In genomic region chr14:88829188-88829587, GRCh38 we compare ENCODE assay signal across 1 cellular context.
TF ChIP-seq lines count a peak whose summit lies in the region.

No MANE protein-coding gene starts in this region.

TF ChIP-seq in SK-N-SH treated with all-trans-retinoic acid at 6 μM for 48 hours, 23 proteins besides CTCF, POLR2A, EP300 and RAD21 (continued from another document):
- TF ChIP-seq, protein P1, sequence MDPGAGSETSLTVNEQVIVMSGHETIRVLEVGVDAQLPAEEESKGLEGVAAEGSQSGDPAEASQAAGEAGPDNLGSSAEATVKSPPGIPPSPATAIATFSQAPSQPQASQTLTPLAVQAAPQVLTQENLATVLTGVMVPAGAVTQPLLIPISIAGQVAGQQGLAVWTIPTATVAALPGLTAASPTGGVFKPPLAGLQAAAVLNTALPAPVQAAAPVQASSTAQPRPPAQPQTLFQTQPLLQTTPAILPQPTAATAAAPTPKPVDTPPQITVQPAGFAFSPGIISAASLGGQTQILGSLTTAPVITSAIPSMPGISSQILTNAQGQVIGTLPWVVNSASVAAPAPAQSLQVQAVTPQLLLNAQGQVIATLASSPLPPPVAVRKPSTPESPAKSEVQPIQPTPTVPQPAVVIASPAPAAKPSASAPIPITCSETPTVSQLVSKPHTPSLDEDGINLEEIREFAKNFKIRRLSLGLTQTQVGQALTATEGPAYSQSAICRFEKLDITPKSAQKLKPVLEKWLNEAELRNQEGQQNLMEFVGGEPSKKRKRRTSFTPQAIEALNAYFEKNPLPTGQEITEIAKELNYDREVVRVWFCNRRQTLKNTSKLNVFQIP (CRISPR knock-in tag; IDR thresholded peaks at IDR 0.05; ENCODE audit: borderline replicate concordance, low read depth) = no peak
- TF ChIP-seq SNAI2 (CRISPR knock-in tag; IDR thresholded peaks at IDR 0.05) (no peak), ZFP3 (CRISPR knock-in tag; IDR thresholded peaks at IDR 0.05) (no peak), PPARA (CRISPR knock-in tag; IDR thresholded peaks at IDR 0.05; ENCODE audit: borderline replicate concordance) (no peak), ZC3H10 (CRISPR knock-in tag; IDR thresholded peaks at IDR 0.05) (no peak), ZNF565 (CRISPR knock-in tag; conservative IDR thresholded peaks at IDR 0.05; ENCODE audit: low read depth) (no peak), ARNTL (CRISPR knock-in tag; IDR thresholded peaks at IDR 0.05; ENCODE audit: borderline replicate concordance, low read depth) (no peak), ZFP30 (CRISPR knock-in tag; IDR thresholded peaks at IDR 0.05) (no peak), BACH2 (CRISPR knock-in tag; IDR thresholded peaks at IDR 0.05; ENCODE audit: borderline replicate concordance) (no peak)
- TF ChIP-seq, protein P2, sequence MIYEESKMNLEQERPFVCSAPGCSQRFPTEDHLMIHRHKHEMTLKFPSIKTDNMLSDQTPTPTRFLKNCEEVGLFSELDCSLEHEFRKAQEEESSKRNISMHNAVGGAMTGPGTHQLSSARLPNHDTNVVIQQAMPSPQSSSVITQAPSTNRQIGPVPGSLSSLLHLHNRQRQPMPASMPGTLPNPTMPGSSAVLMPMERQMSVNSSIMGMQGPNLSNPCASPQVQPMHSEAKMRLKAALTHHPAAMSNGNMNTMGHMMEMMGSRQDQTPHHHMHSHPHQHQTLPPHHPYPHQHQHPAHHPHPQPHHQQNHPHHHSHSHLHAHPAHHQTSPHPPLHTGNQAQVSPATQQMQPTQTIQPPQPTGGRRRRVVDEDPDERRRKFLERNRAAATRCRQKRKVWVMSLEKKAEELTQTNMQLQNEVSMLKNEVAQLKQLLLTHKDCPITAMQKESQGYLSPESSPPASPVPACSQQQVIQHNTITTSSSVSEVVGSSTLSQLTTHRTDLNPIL (CRISPR knock-in tag; IDR thresholded peaks at IDR 0.05; ENCODE audit: low read depth) = no peak
- TF ChIP-seq, protein P3, sequence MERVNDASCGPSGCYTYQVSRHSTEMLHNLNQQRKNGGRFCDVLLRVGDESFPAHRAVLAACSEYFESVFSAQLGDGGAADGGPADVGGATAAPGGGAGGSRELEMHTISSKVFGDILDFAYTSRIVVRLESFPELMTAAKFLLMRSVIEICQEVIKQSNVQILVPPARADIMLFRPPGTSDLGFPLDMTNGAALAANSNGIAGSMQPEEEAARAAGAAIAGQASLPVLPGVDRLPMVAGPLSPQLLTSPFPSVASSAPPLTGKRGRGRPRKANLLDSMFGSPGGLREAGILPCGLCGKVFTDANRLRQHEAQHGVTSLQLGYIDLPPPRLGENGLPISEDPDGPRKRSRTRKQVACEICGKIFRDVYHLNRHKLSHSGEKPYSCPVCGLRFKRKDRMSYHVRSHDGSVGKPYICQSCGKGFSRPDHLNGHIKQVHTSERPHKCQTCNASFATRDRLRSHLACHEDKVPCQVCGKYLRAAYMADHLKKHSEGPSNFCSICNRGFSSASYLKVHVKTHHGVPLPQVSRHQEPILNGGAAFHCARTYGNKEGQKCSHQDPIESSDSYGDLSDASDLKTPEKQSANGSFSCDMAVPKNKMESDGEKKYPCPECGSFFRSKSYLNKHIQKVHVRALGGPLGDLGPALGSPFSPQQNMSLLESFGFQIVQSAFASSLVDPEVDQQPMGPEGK (CRISPR knock-in tag; IDR thresholded peaks at IDR 0.05; ENCODE audit: borderline replicate concordance) = no peak
- TF ChIP-seq, protein P4, sequence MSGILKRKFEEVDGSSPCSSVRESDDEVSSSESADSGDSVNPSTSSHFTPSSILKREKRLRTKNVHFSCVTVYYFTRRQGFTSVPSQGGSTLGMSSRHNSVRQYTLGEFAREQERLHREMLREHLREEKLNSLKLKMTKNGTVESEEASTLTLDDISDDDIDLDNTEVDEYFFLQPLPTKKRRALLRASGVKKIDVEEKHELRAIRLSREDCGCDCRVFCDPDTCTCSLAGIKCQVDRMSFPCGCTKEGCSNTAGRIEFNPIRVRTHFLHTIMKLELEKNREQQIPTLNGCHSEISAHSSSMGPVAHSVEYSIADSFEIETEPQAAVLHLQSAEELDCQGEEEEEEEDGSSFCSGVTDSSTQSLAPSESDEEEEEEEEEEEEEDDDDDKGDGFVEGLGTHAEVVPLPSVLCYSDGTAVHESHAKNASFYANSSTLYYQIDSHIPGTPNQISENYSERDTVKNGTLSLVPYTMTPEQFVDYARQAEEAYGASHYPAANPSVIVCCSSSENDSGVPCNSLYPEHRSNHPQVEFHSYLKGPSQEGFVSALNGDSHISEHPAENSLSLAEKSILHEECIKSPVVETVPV (CRISPR knock-in tag; IDR thresholded peaks at IDR 0.05) = no peak
